Comparison of ENCODE assay signal across 1 cellular context in genomic region chr21:26124896-26125295, GRCh38.
TF ChIP-seq lines count a peak whose summit lies in the region.

No MANE protein-coding gene starts in this region.

TF ChIP-seq in SK-N-SH treated with all-trans-retinoic acid at 6 μM for 48 hours, 23 proteins besides CTCF, POLR2A, EP300 and RAD21 (continued from another document):
- TF ChIP-seq PATZ1 (CRISPR knock-in tag; IDR thresholded peaks at IDR 0.05; ENCODE audit: borderline replicate concordance): no peak
- TF ChIP-seq RARB (CRISPR knock-in tag; IDR thresholded peaks at IDR 0.05): no peak
